ENCODE assay signal across 8 cellular contexts in genomic region chr11:57657290-57658022, GRCh38. TPM values are rescaled to one million over a fixed set of nuclear protein-coding genes. Genes with fewer than 3 reads are reported as not detected.
DNase-seq lines count a peak whose midpoint lies in the region; ATAC-seq and TF ChIP-seq lines count a peak whose summit lies in the region.

CLP1 (plus strand) TSS chr11:57657762; CDS start chr11:57659477, 1,715 bp downstream.

- DNase-seq in NCI-H1092 treated with DMSO at 0.1 percent for 48 hours (lab: John Stamatoyannopoulos, UW), result peak; percentile 100
- DNase-seq in SKM-1 (lab: John Stamatoyannopoulos, UW; ENCODE audit: unreplicated experiment), result peak; percentile 96
- DNase-seq in activated naive CD4-positive, alpha-beta T cell treated with anti-CD3 and anti-CD28 coated beads, Interleukin-2, amount 50 U/mL, for 72 hours (ENCODE audit: low spot score in 2 of 2), result peak; percentile 98
- peak; percentile 97 for DNase-seq in glomerular visceral epithelial cell (ENCODE audit: extremely low spot score)
- DNase-seq in osteoblast (ENCODE audit: insufficient read length, low spot score, missing footprints), result peak; percentile 97

- TF ChIP-seq CTCF in osteoblast (IDR thresholded peaks at IDR 0.05; ENCODE audit: extremely low read depth, low read depth, low read length), result no peak

- H3K27ac ChIP-seq in osteoblast (ENCODE audit: low read depth, low read length), result peak within 1 kb of the TSS; percentile 86
- peak within 1 kb of the TSS; percentile 79 for H3K27ac ChIP-seq in thymus (ENCODE audit: low read depth)

- H3K27ac Mint-ChIP-seq in activated naive CD4-positive, alpha-beta T cell treated with anti-CD3 and anti-CD28 coated beads, Interleukin-2, amount 50 U/mL, for 72 hours, result peak within 1 kb of the TSS; percentile 92 to 99

- H3K4me2 ChIP-seq in osteoblast (ENCODE audit: insufficient read depth, low read length), result peak within 1 kb of the TSS; percentile 98

- H3K9me3 ChIP-seq in osteoblast (ENCODE audit: low read depth, low read length) (no peaks in the 10 kb centered on the region), thymus (ENCODE audit: control insufficient read depth) (no peaks in the 10 kb centered on the region)

- H3K9me3 Mint-ChIP-seq in activated naive CD4-positive, alpha-beta T cell treated with anti-CD3 and anti-CD28 coated beads, Interleukin-2, amount 50 U/mL, for 72 hours, result no peaks in the 10 kb centered on the region

- H3K27me3 ChIP-seq in osteoblast (ENCODE audit: insufficient read depth, low read length) (no peaks in the 10 kb centered on the region), thymus (ENCODE audit: control insufficient read depth, insufficient read depth) (no peaks in the 10 kb centered on the region)

- peaks cover 22% of the 10 kb centered on the region for H3K4me1 ChIP-seq in osteoblast (ENCODE audit: insufficient read depth, low read length)
- peaks cover 7% of the 10 kb centered on the region for H3K4me1 ChIP-seq in thymus (ENCODE audit: control insufficient read depth, insufficient read depth, low read length)

- H3K4me3 ChIP-seq in GM08714 (ENCODE audit: low read length) (peak within 1 kb of the TSS; percentile 97), osteoblast (ENCODE audit: insufficient read depth, low read length) (peak within 1 kb of the TSS; percentile 79), thymus (ENCODE audit: low read length) (peak within 1 kb of the TSS; percentile 70)

- peak; percentile 99 for ATAC-seq in HG02610 (IDR thresholded peaks at IDR 0.05; ENCODE audit: unreplicated experiment)
- ATAC-seq in activated naive CD4-positive, alpha-beta T cell treated with anti-CD3 and anti-CD28 coated beads, Interleukin-2, amount 50 U/mL, for 72 hours, result peak; percentile 98 to 99

- H2AFZ ChIP-seq in osteoblast (ENCODE audit: low read length), result peak within 1 kb of the TSS; percentile 93

- H3K36me3 ChIP-seq in osteoblast (ENCODE audit: insufficient read depth, low read length) (peaks cover 30% of the 10 kb centered on the region), thymus (ENCODE audit: control insufficient read depth, insufficient read depth) (peaks cover 27% of the 10 kb centered on the region)

- under 1% methylated on average over 45 of the region's 45 CpGs for WGBS in thymus

- peaks cover 29% of the 10 kb centered on the region for H3K79me2 ChIP-seq in osteoblast (ENCODE audit: insufficient read depth, low read length)

- H3K36me3 Mint-ChIP-seq in activated naive CD4-positive, alpha-beta T cell treated with anti-CD3 and anti-CD28 coated beads, Interleukin-2, amount 50 U/mL, for 72 hours, result peaks cover 7 to 23% of the 10 kb centered on the region in 2 donors

- H4K20me1 ChIP-seq in osteoblast (ENCODE audit: insufficient read depth, low read length), result no peaks in the 10 kb centered on the region

RNA-seq across cellular contexts. Expression of gene CLP1, which starts in this region (rescaled TPM):
- 10 to 100 TPM; 15.5 to 23.5 TPM for total RNA-seq in activated naive CD4-positive, alpha-beta T cell treated with anti-CD3 and anti-CD28 coated beads, Interleukin-2, amount 50 U/mL, for 72 hours
- total RNA-seq in osteoblast, result 15.2 and 15.6 TPM in 2 replicates
- 13.6 TPM for polyA plus RNA-seq in thymus

Comparison
In these comparisons a context has a peak if more than half of its experiments do, and no peak if none do; other contexts are left out.
1. Peak in every context shown above with its lines: DNase-seq, ATAC-seq, H3K4me3 ChIP-seq and H3K27ac ChIP-seq.